In genomic region chr10:14556285-14556956, GRCh38 we compare ENCODE assay signal across 10 cellular contexts.
DNase-seq lines count a peak whose midpoint lies in the region; ATAC-seq, FAIRE-seq and TF ChIP-seq lines count a peak whose summit lies in the region.
"Had no signal": no experiment of that assay in that cellular context is flagged by ENCODE, and none has a peak within 500 bp of the region (broad histone marks: within the 10 kb centered on the region; RNA-seq: fewer than 3 reads in every experiment).

No MANE protein-coding gene starts in this region.

- TF ChIP-seq CTCF in H9 (conservative IDR thresholded peaks at IDR 0.05), result peak; percentile 63
- peak; percentile 38 for TF ChIP-seq CTCF in Panc1 (IDR thresholded peaks at IDR 0.05)
- no peak for TF ChIP-seq CTCF in fibroblast of lung (conservative IDR thresholded peaks at IDR 0.05 in 1 of 2, IDR thresholded peaks at IDR 0.05 in 1 of 2; ENCODE audit: low read depth in 1 of 2, low read length in 2 of 2)
- TF ChIP-seq CTCF in glutamatergic neuron (IDR thresholded peaks at IDR 0.05; ENCODE audit: partially characterized antibody, unreplicated experiment), result no peak

- no peak overlapping the region for H2BK120ac ChIP-seq in H9 (ENCODE audit: low read depth, low read length, poor library complexity, severe bottlenecking)

- BruUV-seq in Panc1 (replicated peaks; lab: Mats Ljungman, UMichigan), result no TSS peak

- no peak overlapping the region for H3K4ac ChIP-seq in H9 (ENCODE audit: low read depth, low read length)

- peak overlapping the region; percentile 37; the same call in 1 of the 2 replicates for H3K14ac ChIP-seq in H9 (ENCODE audit: insufficient read depth, low read length)

- CTCF ChIA-PET in Panc1 (lab: Charles Lee), result no interaction called here

- H3K18ac ChIP-seq in H9 (ENCODE audit: insufficient read length, low read depth, low read length), result no peak overlapping the region

- FAIRE-seq in small intestine (lab: Jason Lieb, UNC), result no peak
- FAIRE-seq: A204.1, islet of Langerhans had no signal

- no peak overlapping the region for H2AK5ac ChIP-seq in H9 (ENCODE audit: insufficient read length, low read length)

- H2BK20ac ChIP-seq in H9 (ENCODE audit: low read depth, low read length, poor library complexity, severe bottlenecking), result no peak overlapping the region

- H3K56ac ChIP-seq in H9 (ENCODE audit: insufficient read length, low read depth, low read length), result no peak overlapping the region

- H3K23me2 ChIP-seq in H9 (ENCODE audit: insufficient read length, low read depth, low read length, poor library complexity, severe bottlenecking), result no peaks in the 10 kb centered on the region

- DNase-seq in DMS 273 (lab: John Stamatoyannopoulos, UW; ENCODE audit: unreplicated experiment) (peak; percentile 4), DMS 273 treated with DMSO at 0.1 percent for 48 hours (lab: John Stamatoyannopoulos, UW) (no peak), H9 (peak; percentile 64), Panc1 (ENCODE audit: low read depth, low spot score) (no peak), fibroblast of lung (ENCODE audit: low read depth in 2 of 2) (peak; percentile 22 to 35), small intestine (peak; percentile 62), COR-L47 (lab: John Stamatoyannopoulos, UW) (no peak), glutamatergic neuron (no peak)

- peak; percentile 58; the same call in 1 of the 2 replicates for ATAC-seq in Panc1

- no peaks in the 10 kb centered on the region for H3K9me3 Mint-ChIP-seq in H9
- H3K9me3 Mint-ChIP-seq in glutamatergic neuron (ENCODE audit: unreplicated experiment), result peaks cover 5% of the 10 kb centered on the region

- H3K27me3 ChIP-seq in H9 (ENCODE audit: insufficient read depth, low read length) (no peaks in the 10 kb centered on the region), Panc1 (ENCODE audit: control insufficient read depth, insufficient read depth, low read length) (no peaks in the 10 kb centered on the region), fibroblast of lung (ENCODE audit: control insufficient read depth, insufficient read depth, low read length) (no peaks in the 10 kb centered on the region), small intestine (ENCODE audit: control insufficient read depth in 2 of 2, insufficient read depth in 2 of 2, low read length in 2 of 2) (no peaks in the 10 kb centered on the region)

- H4K8ac ChIP-seq in H9 (replicated peaks; ENCODE audit: insufficient read length, low read depth, low read length), result no peak overlapping the region

- no peak overlapping the region for H3T11ph ChIP-seq in H9 (ENCODE audit: low read length)

- H3K27ac Mint-ChIP-seq in H9 (peak overlapping the region; percentile 83 to 87 (median 87); a peak in 6 of 7 replicates), glutamatergic neuron (ENCODE audit: unreplicated experiment) (no peak overlapping the region)

- intact Hi-C loops in Panc1 (cut with micrococcal nuclease; ENCODE audit: unreplicated experiment), result no loop called here

- H3K36me3 Mint-ChIP-seq in H9 (ENCODE audit: insufficient read depth in 1 of 3, low read depth in 3 of 3), result no peaks in the 10 kb centered on the region; a peak in 1 of 7 replicates
- H3K36me3 Mint-ChIP-seq in glutamatergic neuron (ENCODE audit: unreplicated experiment), result no peaks in the 10 kb centered on the region

- H3K4me2 ChIP-seq in H9 (ENCODE audit: insufficient read depth, insufficient read length, low read length), result no peak overlapping the region
- H3K4me2 ChIP-seq in fibroblast of lung (ENCODE audit: extremely low read depth, insufficient read depth, low read length), result no peak overlapping the region

- H2BK12ac ChIP-seq in H9 (ENCODE audit: insufficient read length, low read depth, low read length), result no peak overlapping the region

- no peak overlapping the region for H4K5ac ChIP-seq in H9 (ENCODE audit: insufficient read length, low read depth, low read length)

- H3K27me3 Mint-ChIP-seq in H9 (ENCODE audit: low read depth) (no peaks in the 10 kb centered on the region; the same call in 1 of the 2 replicates), glutamatergic neuron (ENCODE audit: unreplicated experiment) (peaks cover 3% of the 10 kb centered on the region)

- H3K36me3 ChIP-seq in Panc1 (ENCODE audit: control insufficient read depth, insufficient read depth, low read length) (no peaks in the 10 kb centered on the region), fibroblast of lung (ENCODE audit: control insufficient read depth, insufficient read depth, low read length) (no peaks in the 10 kb centered on the region), small intestine (ENCODE audit: control insufficient read depth in 2 of 2, insufficient read depth in 2 of 2, low read length in 2 of 2) (no peaks in the 10 kb centered on the region)

- H4K20me1 ChIP-seq in H9 (ENCODE audit: control insufficient read depth, insufficient read depth, insufficient read length) (no peaks in the 10 kb centered on the region), fibroblast of lung (ENCODE audit: control insufficient read depth, extremely low read depth, insufficient read depth, low read length) (no peaks in the 10 kb centered on the region)

- no peak overlapping the region for H3K27ac ChIP-seq in H9 (ENCODE audit: insufficient read length, low read depth, low read length)
- H3K27ac ChIP-seq in Panc1 (ENCODE audit: low read length), result no peak overlapping the region
- no peak overlapping the region for H3K27ac ChIP-seq in fibroblast of lung (ENCODE audit: insufficient read depth, low read length)
- H3K27ac ChIP-seq in small intestine (ENCODE audit: low read depth in 1 of 2, low read length in 1 of 2), result peak overlapping the region; percentile 61 to 87

- H3K4me1 Mint-ChIP-seq in H9, result peaks cover 47 to 56% of the 10 kb centered on the region in 2 experiments
- H3K4me1 Mint-ChIP-seq in glutamatergic neuron (ENCODE audit: low read depth, unreplicated experiment), result peaks cover 47% of the 10 kb centered on the region

- in situ Hi-C loops in Panc1 (cut with HindIII; ENCODE audit: low pct_unique_long_range_greater_than_20kb, low sequenced_read_pairs), result no loop called here

- H3K9ac ChIP-seq in H9 (ENCODE audit: extremely low read depth, insufficient read length, low read length) (peak overlapping the region; percentile 7), fibroblast of lung (ENCODE audit: insufficient read depth, low read length) (no peak overlapping the region)

- H2BK5ac ChIP-seq in H9 (ENCODE audit: insufficient read length, low read length), result no peak overlapping the region

- H3K4me3 Mint-ChIP-seq in H9 (peak overlapping the region in 1 of 2 experiments; percentile 25; a peak in 1 of 5 replicates), glutamatergic neuron (ENCODE audit: unreplicated experiment) (no peak overlapping the region)

- no peak overlapping the region for H4K91ac ChIP-seq in H9 (ENCODE audit: insufficient read length, low read depth, low read length)

- POLR2A ChIA-PET in Panc1 (lab: Charles Lee), result no interaction called here

- peaks cover 18% of the 10 kb centered on the region; the same call in 1 of the 2 replicates for H3K4me1 ChIP-seq in H9 (ENCODE audit: insufficient read depth, low read length)
- H3K4me1 ChIP-seq in Panc1 (ENCODE audit: control insufficient read depth, insufficient read depth, low read length), result no peaks in the 10 kb centered on the region
- peaks cover 5% of the 10 kb centered on the region for H3K4me1 ChIP-seq in fibroblast of lung (ENCODE audit: control insufficient read depth, extremely low read depth, insufficient read depth, low read length)
- H3K4me1 ChIP-seq in small intestine (ENCODE audit: control insufficient read depth in 2 of 2, insufficient read depth in 1 of 2, low read depth in 1 of 2, low read length in 1 of 2), result peaks cover 16 to 35% of the 10 kb centered on the region in 2 donors

- H3K79me2 ChIP-seq in H9 (ENCODE audit: insufficient read depth, low read length) (peaks cover 3% of the 10 kb centered on the region; the same call in 1 of the 2 replicates), fibroblast of lung (ENCODE audit: control insufficient read depth, insufficient read depth, low read length) (peaks cover 59% of the 10 kb centered on the region)

- H3K9me3 ChIP-seq in H9 (ENCODE audit: control insufficient read depth, low read depth, low read length), result no peaks in the 10 kb centered on the region
- H3K9me3 ChIP-seq in Panc1 (ENCODE audit: control insufficient read depth, insufficient read depth, low read depth, low read length), result no peaks in the 10 kb centered on the region
- H3K9me3 ChIP-seq in fibroblast of lung (ENCODE audit: control insufficient read depth, insufficient read depth, low read depth, low read length), result no peaks in the 10 kb centered on the region
- no peaks in the 10 kb centered on the region for H3K9me3 ChIP-seq in small intestine (ENCODE audit: control insufficient read depth, low read depth)

- H3K23ac ChIP-seq in H9 (ENCODE audit: insufficient read length, low read depth, low read length), result no peak overlapping the region

- H2BK15ac ChIP-seq in H9 (ENCODE audit: low read depth, low read length), result no peak overlapping the region

- H2AFZ ChIP-seq in H9 (ENCODE audit: low read length), result no peak overlapping the region
- peak overlapping the region; percentile 46 for H2AFZ ChIP-seq in fibroblast of lung (ENCODE audit: low read length)

- H3K4me3 ChIP-seq in Panc1 (ENCODE audit: low read depth in 2 of 2, low read length in 2 of 2) (no peak overlapping the region), fibroblast of lung (replicated peaks in 1 of 4; ENCODE audit: control extremely low read depth in 1 of 4, insufficient read depth in 1 of 4, low read depth in 3 of 4, low read length in 4 of 4) (no peak overlapping the region), small intestine (ENCODE audit: low read depth in 1 of 2, low read length in 2 of 2) (no peak overlapping the region)

- WGBS in H9 (ENCODE audit: extremely low coverage, insufficient read length, low lambda C conversion rate), result no CpG with 5 or more reads among the region's 12 CpGs
- 25 to 45% (median 33%) methylated on average over 12 of the region's 12 CpGs for WGBS in small intestine, 3 donors

- H3K79me1 ChIP-seq in H9 (ENCODE audit: insufficient read depth, low read depth, low read length, poor library complexity, severe bottlenecking), result peaks cover 4% of the 10 kb centered on the region

Comparison
In these comparisons a context has a peak if more than half of its experiments do, and no peak if none do; other contexts are left out.
1. DNase-seq: peak in DMS 273 (single experiment), H9 (single experiment), fibroblast of lung (2 of 2) and small intestine (single experiment); none in DMS 273 treated with DMSO at 0.1 percent for 48 hours (single experiment), Panc1 (single experiment), COR-L47 (single experiment) and glutamatergic neuron (single experiment).
2. H3K27ac ChIP-seq: peak in small intestine (2 of 2); none in H9 (single experiment), Panc1 (single experiment) and fibroblast of lung (single experiment).
3. CTCF ChIP-seq: peak in H9 (single experiment) and Panc1 (single experiment); none in fibroblast of lung (0 of 2) and glutamatergic neuron (single experiment).